ENCODE assay signal across 14 cellular contexts in genomic region chr11:65912840-65913239, GRCh38. TPM values are rescaled to one million over a fixed set of nuclear protein-coding genes. Genes with fewer than 3 reads are reported as not detected.
DNase-seq lines count a peak whose midpoint lies in the region; ATAC-seq, FAIRE-seq and TF ChIP-seq lines count a peak whose summit lies in the region.
"Had no signal": no experiment of that assay in that cellular context is flagged by ENCODE, and none has a peak within 500 bp of the region (broad histone marks: within the 10 kb centered on the region; RNA-seq: fewer than 3 reads in every experiment).

No MANE protein-coding gene starts in this region.

- FAIRE-seq in astrocyte (lab: Jason Lieb, UNC): no peak
- no peak for FAIRE-seq in urothelium cell line (lab: Jason Lieb, UNC)

- H2AFZ ChIP-seq in astrocyte (ENCODE audit: low read depth, low read length): no peak overlapping the region

- H3K27me3 Mint-ChIP-seq in astrocyte (ENCODE audit: low read depth, unreplicated experiment) (peaks cover 2% of the 10 kb centered on the region), type B pancreatic cell (peaks cover 16% of the 10 kb centered on the region)

- peaks cover 34% of the 10 kb centered on the region for H3K4me1 Mint-ChIP-seq in astrocyte (ENCODE audit: low read depth, unreplicated experiment)
- peaks cover 16% of the 10 kb centered on the region for H3K4me1 Mint-ChIP-seq in type B pancreatic cell (ENCODE audit: unreplicated experiment)

- no peak overlapping the region for H3K4me3 ChIP-seq in astrocyte (ENCODE audit: insufficient read depth, low read depth, low read length)
- H3K4me3 ChIP-seq: HAP-1 had no signal

- H3K4me1 ChIP-seq in astrocyte (ENCODE audit: insufficient read depth, low read length): peaks cover 61% of the 10 kb centered on the region

- H3K4me2 ChIP-seq in astrocyte (ENCODE audit: low read length): peak overlapping the region; percentile 21

- peaks cover 5% of the 10 kb centered on the region for H3K36me3 ChIP-seq in astrocyte (ENCODE audit: insufficient read depth, low read length)
- H3K36me3 ChIP-seq: BE2C had no signal

- TF ChIP-seq CTCF in astrocyte (IDR thresholded peaks at IDR 0.05; ENCODE audit: insufficient read depth, low read depth, low read length): no peak
- TF ChIP-seq CTCF in type B pancreatic cell (conservative IDR thresholded peaks at IDR 0.05): no peak

- H3K79me2 ChIP-seq in astrocyte (ENCODE audit: insufficient read depth, low read length): peaks cover 28% of the 10 kb centered on the region

- no peak overlapping the region for H3K4me3 Mint-ChIP-seq in astrocyte (ENCODE audit: unreplicated experiment)
- no peak overlapping the region for H3K4me3 Mint-ChIP-seq in type B pancreatic cell
- H3K4me3 Mint-ChIP-seq: activated CD4-positive, alpha-beta T cell treated with anti-CD3 and anti-CD28 coated beads for 36 hours had no signal

- H3K27ac Mint-ChIP-seq in astrocyte (ENCODE audit: unreplicated experiment) (peak overlapping the region; percentile 53), type B pancreatic cell (no peak overlapping the region)
- H3K27ac Mint-ChIP-seq: activated CD4-positive, alpha-beta T cell treated with anti-CD3 and anti-CD28 coated beads for 36 hours had no signal

- no peaks in the 10 kb centered on the region for H3K27me3 ChIP-seq in astrocyte (ENCODE audit: insufficient read depth, low read length)

- no peak for ATAC-seq in GM18519 (IDR thresholded peaks at IDR 0.05; ENCODE audit: low FRiP score, unreplicated experiment)
- ATAC-seq: activated CD4-positive, alpha-beta T cell treated with anti-CD3 and anti-CD28 coated beads for 36 hours; naive thymus-derived CD8-positive, alpha-beta T cell had no signal

- H3K36me3 Mint-ChIP-seq in astrocyte (ENCODE audit: low read depth, unreplicated experiment) (no peaks in the 10 kb centered on the region), type B pancreatic cell (no peaks in the 10 kb centered on the region)

- DNase-seq in 8988T (peak; percentile 42), HCEC 1CT (peak; percentile 83), astrocyte (ENCODE audit: low read depth) (peak; percentile 63), glomerular visceral epithelial cell (ENCODE audit: extremely low spot score) (peak; percentile 79), urothelium cell line (ENCODE audit: low spot score) (no peak), NCI-H2227 treated with DMSO at 0.1 percent for 48 hours (lab: John Stamatoyannopoulos, UW) (no peak), type B pancreatic cell (ENCODE audit: extremely low spot score, unreplicated experiment) (no peak)
- DNase-seq: activated CD4-positive, alpha-beta T cell treated with anti-CD3 and anti-CD28 coated beads for 36 hours; activated naive CD4-positive, alpha-beta T cell treated with Interleukin-2 at 50 U/mL for 16 hours; BE2C; naive thymus-derived CD8-positive, alpha-beta T cell; NCI-H510A treated with DMSO at 0.1 percent for 48 hours had no signal

- H4K20me1 ChIP-seq in astrocyte (ENCODE audit: insufficient read depth, low read length): no peaks in the 10 kb centered on the region

- H3K9ac ChIP-seq in astrocyte (ENCODE audit: low read length): peak overlapping the region; percentile 68

- H3K9me3 Mint-ChIP-seq in astrocyte (ENCODE audit: unreplicated experiment) (no peaks in the 10 kb centered on the region), type B pancreatic cell (no peaks in the 10 kb centered on the region)
- H3K9me3 Mint-ChIP-seq: naive thymus-derived CD8-positive, alpha-beta T cell had no signal

- H3K9me3 ChIP-seq in astrocyte (ENCODE audit: insufficient read depth, low read depth, low read length): no peaks in the 10 kb centered on the region
- H3K9me3 ChIP-seq: BE2C, HAP-1 had no signal

- peak overlapping the region; percentile 80 for H3K27ac ChIP-seq in astrocyte (ENCODE audit: low read depth, low read length)

RNA-seq across cellular contexts. Expression of gene C11orf68, which starts 6.0 kb away (rescaled TPM):
- 34.6 and 35.3 TPM in 2 replicates for total RNA-seq in astrocyte
- total RNA-seq in type B pancreatic cell (ENCODE audit: low replicate concordance): 27.9 and 31.2 TPM in 2 replicates

RNA-seq across cellular contexts. Expression of gene DRAP1, which starts 6.4 kb away (rescaled TPM):
- total RNA-seq in astrocyte: 158 and 169 TPM in 2 replicates
- total RNA-seq in type B pancreatic cell (ENCODE audit: low replicate concordance): 49.3 and 66.1 TPM in 2 replicates

RNA-seq across cellular contexts. Expression of gene FOSL1, which starts 12.7 kb away (rescaled TPM):
- total RNA-seq in astrocyte (24.5 and 37.9 TPM in 2 replicates), type B pancreatic cell (ENCODE audit: low replicate concordance) (2.1 and 11.1 TPM in 2 replicates)
- total RNA-seq: naive thymus-derived CD8-positive, alpha-beta T cell had no signal

RNA-seq across cellular contexts. Expression of gene CCDC85B, which starts 22.4 kb away (rescaled TPM):
- total RNA-seq in astrocyte: 29.9 and 31.4 TPM in 2 replicates
- total RNA-seq in type B pancreatic cell (ENCODE audit: low replicate concordance): 8.2 and 14.3 TPM in 2 replicates

RNA-seq across cellular contexts. Expression of gene FIBP, which starts 24.6 kb away (rescaled TPM):
- total RNA-seq in astrocyte (67.4 and 68.7 TPM in 2 replicates), type B pancreatic cell (ENCODE audit: low replicate concordance) (50.9 and 74.7 TPM in 2 replicates)

Comparison
In these comparisons a context has a peak if more than half of its experiments do, and no peak if none do; other contexts are left out.
1. DNase-seq: peak in 8988T (single experiment), HCEC 1CT (single experiment), astrocyte (single experiment) and glomerular visceral epithelial cell (single experiment); none in urothelium cell line (single experiment), NCI-H2227 treated with DMSO at 0.1 percent for 48 hours (single experiment) and type B pancreatic cell (single experiment).